Comparison of ENCODE assay signal across 12 cellular contexts in genomic region chr10:105041956-105042355, GRCh38.
"Had no signal": no experiment of that assay in that cellular context is flagged by ENCODE, and none has a peak within 500 bp of the region (broad histone marks: within the 10 kb centered on the region; RNA-seq: fewer than 3 reads in every experiment).

No MANE protein-coding gene starts in this region.

- H2AFZ ChIP-seq: neural progenitor cell had no signal

- H3K4me3 ChIP-seq: lower lobe of right lung, neural progenitor cell, psoas muscle, right lobe of liver, spleen, suprapubic skin, upper lobe of left lung had no signal

- DNase-seq: activated CD4-positive, alpha-beta T cell treated with anti-CD3 and anti-CD28 coated beads, Interleukin-2, amount 50 U/mL, for 4 hours; activated naive CD4-positive, alpha-beta T cell treated with anti-CD3 and anti-CD28 coated beads for 36 hours; activated T-cell treated with anti-CD3 and anti-CD28 coated beads for 4 hours; foreskin fibroblast; left colon; lower lobe of right lung; psoas muscle; right lobe of liver; spleen; upper lobe of left lung had no signal

- H3K9me3 ChIP-seq: lower lobe of right lung, psoas muscle, right lobe of liver, spleen, suprapubic skin, upper lobe of left lung had no signal

- H3K4me1 ChIP-seq: lower lobe of right lung, neural progenitor cell, psoas muscle, right lobe of liver, spleen, suprapubic skin, upper lobe of left lung had no signal

- H3K9ac ChIP-seq: neural progenitor cell had no signal

- H3K27ac ChIP-seq: lower lobe of right lung, neural progenitor cell, psoas muscle, right lobe of liver, spleen, suprapubic skin, upper lobe of left lung had no signal

- H3K36me3 ChIP-seq: lower lobe of right lung, neural progenitor cell, right lobe of liver, spleen, suprapubic skin, upper lobe of left lung had no signal

- ATAC-seq: left colon, lower lobe of right lung, psoas muscle, right lobe of liver had no signal

- H3K27me3 ChIP-seq: neural progenitor cell, right lobe of liver, spleen, suprapubic skin, upper lobe of left lung had no signal

- H3K4me2 ChIP-seq: neural progenitor cell had no signal
